In genomic region chr16:73049051-73049910, GRCh38 we compare ENCODE assay signal across 1 cellular context.
A peak's percentile ranks its signal among the peaks of the same experiment; 100 is the strongest.
TF ChIP-seq lines count a peak whose summit lies in the region.

No MANE protein-coding gene starts in this region.

TF ChIP-seq in H1, 55 proteins besides CTCF, POLR2A, EP300 and RAD21 (continued from another document):
- peak; percentile 70 for TF ChIP-seq RNF2 (IDR thresholded peaks at IDR 0.05; ENCODE audit: borderline replicate concordance, low read depth, low read length, missing control alignments, poor library complexity, severe bottlenecking)
- TF ChIP-seq CTBP2 (IDR thresholded peaks at IDR 0.05; ENCODE audit: borderline replicate concordance, insufficient read depth, insufficient read length, low read length), result no peak
- TF ChIP-seq ATF2 (IDR thresholded peaks at IDR 0.05; ENCODE audit: low read length), result no peak
- 0 out of 2 replicates have a peak, but pooled peaks have one; percentile 4 for TF ChIP-seq GABPA (IDR thresholded peaks at IDR 0.05; ENCODE audit: borderline replicate concordance, insufficient read depth, low read length)
- TF ChIP-seq FOSL1 (IDR thresholded peaks at IDR 0.05; ENCODE audit: insufficient read depth, low read depth, low read length), result no peak
- no peak for TF ChIP-seq POLR2AphosphoS5 (IDR thresholded peaks at IDR 0.05; ENCODE audit: low read depth, low read length)
- TF ChIP-seq EZH2 (IDR thresholded peaks at IDR 0.05; ENCODE audit: low read depth, low read length, severe bottlenecking), result peak; percentile 79
- TF ChIP-seq SUZ12 (IDR thresholded peaks at IDR 0.05; ENCODE audit: low read length), result peak; percentile 65; the same call in 1 of the 2 replicates
